ENCODE assay signal across 1 cellular context in genomic region chr19:4379383-4380253, GRCh38.
TF ChIP-seq lines count a peak whose summit lies in the region.

No MANE protein-coding gene starts in this region.

TF ChIP-seq in HCT116, 20 proteins besides CTCF, POLR2A, EP300 and RAD21:
- TF ChIP-seq SIN3A (IDR thresholded peaks at IDR 0.05; ENCODE audit: low read depth) (0 out of 2 replicates have a peak, but pooled peaks have one; percentile 44), CEBPB (IDR thresholded peaks at IDR 0.05; ENCODE audit: low read depth) (no peak), YY1 (IDR thresholded peaks at IDR 0.05; ENCODE audit: extremely low read depth, insufficient replicate concordance, low read depth, low read length) (no peak), EZH2 (IDR thresholded peaks at IDR 0.05) (no peak), POLR2AphosphoS5 (IDR thresholded peaks at IDR 0.05; ENCODE audit: low read depth, low read length) (no peak), EGR1 (IDR thresholded peaks at IDR 0.05; ENCODE audit: low read depth) (peak; percentile 81), ZBTB33 (IDR thresholded peaks at IDR 0.05; ENCODE audit: extremely low read depth, insufficient replicate concordance, low read length) (no peak)
